1 cellular context compared by ENCODE assay signal in the genomic region with DNA sequence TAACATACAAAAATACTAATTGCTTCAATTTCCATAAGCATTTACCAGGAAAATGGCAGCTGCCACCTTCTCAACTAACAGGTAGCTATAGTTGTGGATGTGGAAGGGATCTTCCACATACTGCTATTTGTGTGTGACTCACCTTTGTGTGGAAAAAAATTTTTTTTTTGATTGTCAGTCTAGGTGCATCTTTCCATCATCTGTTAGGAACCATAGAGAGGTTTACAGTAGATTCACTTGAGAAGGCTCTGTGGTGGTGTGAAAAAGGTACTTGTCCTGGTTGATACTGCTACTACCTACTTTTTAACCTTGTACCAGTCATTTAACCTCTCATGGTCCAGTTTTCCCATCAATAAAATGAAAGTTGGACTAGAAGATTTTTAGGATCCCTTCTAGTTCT.
TF ChIP-seq lines count a peak whose summit lies in the region.

No MANE protein-coding gene starts in this region.

TF ChIP-seq in H1, 55 proteins besides CTCF, POLR2A, EP300 and RAD21:
- TF ChIP-seq SAP30 (IDR thresholded peaks at IDR 0.05; ENCODE audit: insufficient read depth, insufficient replicate concordance, low read length) = no peak
- no peak for TF ChIP-seq RBBP5 (IDR thresholded peaks at IDR 0.05; ENCODE audit: borderline replicate concordance, low read depth, low read length)
- TF ChIP-seq JUND (IDR thresholded peaks at IDR 0.05; ENCODE audit: low read length) = no peak
TF ChIP-seq in H1: peak in this region for 0.
